In genomic region chr1:170153417-170153816, GRCh38 we compare ENCODE assay signal across 9 cellular contexts. TPM values are rescaled to one million over a fixed set of nuclear protein-coding genes. Genes with fewer than 3 reads are reported as not detected.
"Had no signal": no experiment of that assay in that cellular context is flagged by ENCODE, and none has a peak within 500 bp of the region (broad histone marks: within the 10 kb centered on the region; RNA-seq: fewer than 3 reads in every experiment).

No MANE protein-coding gene starts in this region.

- FAIRE-seq: G401.6, GM12878, GM12891, GM12892, GM18507, GM19239 had no signal

- ATAC-seq: GM12878 had no signal

- H3K4me3 ChIP-seq: GM12878 had no signal

- DNase-seq: GDM1, GF-D8 had no signal

RNA-seq across cellular contexts. Expression of gene NTMT2, which starts 7.7 kb away (rescaled TPM):
- total RNA-seq: G401, GM12878 had no signal
- polyA plus RNA-seq: GM12878 had no signal
